ENCODE assay signal across 8 cellular contexts in genomic region chr1:227788279-227789041, GRCh38. TPM values are rescaled to one million over a fixed set of nuclear protein-coding genes. Genes with fewer than 3 reads are reported as not detected.
A peak's percentile ranks its signal among the peaks of the same experiment; 100 is the strongest.
DNase-seq lines count a peak whose midpoint lies in the region; ATAC-seq, FAIRE-seq and TF ChIP-seq lines count a peak whose summit lies in the region.

No MANE protein-coding gene starts in this region.

- H3K9me1 ChIP-seq in keratinocyte (ENCODE audit: control insufficient read depth, extremely low read depth, insufficient read depth, low read length), result no peaks in the 10 kb centered on the region

- peak overlapping the region; percentile 86 for H2AFZ ChIP-seq in keratinocyte (ENCODE audit: control insufficient read depth, low read length)

- no peaks in the 10 kb centered on the region for H3K36me3 ChIP-seq in keratinocyte (ENCODE audit: control insufficient read depth in 2 of 2, extremely low read depth in 1 of 2, insufficient read depth in 2 of 2, low read length in 2 of 2)

- peak overlapping the region; percentile 86 for H3K4me2 ChIP-seq in keratinocyte (ENCODE audit: control insufficient read depth, extremely low read depth, insufficient read depth, low read depth, low read length)

- no peak for FAIRE-seq in keratinocyte (lab: Jason Lieb, UNC)

- DNase-seq in DMS153 treated with DMSO at 0.1 percent for 48 hours (lab: John Stamatoyannopoulos, UW; ENCODE audit: unreplicated experiment) (peak; percentile 80), NOMO-1 treated with DMSO at 0.1 percent for 48 hours (lab: John Stamatoyannopoulos, UW; ENCODE audit: unreplicated experiment) (peak; percentile 56), astrocyte of the cerebellum (ENCODE audit: low read depth) (no peak), keratinocyte (ENCODE audit: low read depth, low spot score) (no peak), NCI-H2107 (lab: John Stamatoyannopoulos, UW) (no peak)
- DNase-seq in stimulated activated CD4-positive, alpha-beta T cell treated with anti-CD3 and anti-CD28 coated beads, Interleukin-4, amount 100 ng/mL, for 24 hours, result peak; percentile 65

- H4K20me1 ChIP-seq in keratinocyte (ENCODE audit: control insufficient read depth, extremely low read depth, insufficient read depth, low read length), result no peaks in the 10 kb centered on the region

- in situ Hi-C loops in astrocyte of the cerebellum (cut with HindIII; ENCODE audit: low sequenced_read_pairs), result no loop called here

- no peak for TF ChIP-seq CTCF in astrocyte of the cerebellum (IDR thresholded peaks at IDR 0.05; ENCODE audit: low read depth, low read length, missing control alignments)
- TF ChIP-seq CTCF in keratinocyte (optimal IDR thresholded peaks at IDR 0.05 in 1 of 3, IDR thresholded peaks at IDR 0.05 in 1 of 3, conservative IDR thresholded peaks at IDR 0.05 in 1 of 3; ENCODE audit: extremely low read depth in 1 of 3, insufficient read depth in 2 of 3, low read length in 3 of 3), result no peak

- H3K27ac ChIP-seq in keratinocyte (ENCODE audit: control insufficient read depth, insufficient read depth, low read length), result peak overlapping the region; percentile 20

- peaks cover 6% of the 10 kb centered on the region for H3K4me1 ChIP-seq in keratinocyte (ENCODE audit: control insufficient read depth, extremely low read depth, insufficient read depth, low read length)

- no peaks in the 10 kb centered on the region for H3K79me2 ChIP-seq in keratinocyte (ENCODE audit: control insufficient read depth, insufficient read depth, low read length)

- H3K27me3 ChIP-seq in keratinocyte (ENCODE audit: control insufficient read depth, extremely low read depth, insufficient read depth, low read length), result peaks cover 4% of the 10 kb centered on the region

- peak; percentile 48 for ATAC-seq in GM19438 (IDR thresholded peaks at IDR 0.05; ENCODE audit: low read depth, unreplicated experiment)
- ATAC-seq in HG03432 (IDR thresholded peaks at IDR 0.05; ENCODE audit: unreplicated experiment), result peak; percentile 65

- no peaks in the 10 kb centered on the region for H3K9me3 ChIP-seq in keratinocyte (ENCODE audit: control insufficient read depth, low read depth, low read length)

- H3K9ac ChIP-seq in keratinocyte (ENCODE audit: control insufficient read depth, extremely low read depth, insufficient read depth, low read length), result peak overlapping the region; percentile 71

- dilution Hi-C loops in keratinocyte (cut with MboI; ENCODE audit: extremely low pct_ligation_motif_present, low sequenced_read_pairs), result no loop called here

- H3K4me3 ChIP-seq in astrocyte of the cerebellum (ENCODE audit: low read depth, low read length), result peak overlapping the region; percentile 64
- peak overlapping the region; percentile 58 to 69 (median 67) for H3K4me3 ChIP-seq in keratinocyte (ENCODE audit: control insufficient read depth in 2 of 3, extremely low read depth in 1 of 3, insufficient read depth in 2 of 3, low read depth in 1 of 3, low read length in 3 of 3)

RNA-seq across cellular contexts. Expression of gene PRSS38, which starts 27.0 kb away (rescaled TPM):
- polyA plus RNA-seq in keratinocyte, result not detected in 3 replicates
- not detected for polyA plus RNA-seq in keratinocyte (2011; ENCODE audit: low read depth)
- not detected in 2 replicates for polyA plus RNA-seq in keratinocyte (2011; cell fraction: cytosol; rRNA removed)
- not detected in 2 replicates for polyA plus RNA-seq in keratinocyte (2011; cell fraction: nucleus; rRNA removed)
- polyA plus RNA-seq in keratinocyte (2012; ENCODE audit: low replicate concordance), result not detected in 2 replicates
- polyA minus RNA-seq in keratinocyte, result not detected in 3 replicates
- not detected for polyA minus RNA-seq in keratinocyte (2011; cell fraction: cytosol; rRNA and poly(A)+ RNA removed)
- polyA minus RNA-seq in keratinocyte (2011; cell fraction: nucleus; rRNA and poly(A)+ RNA removed), result not detected in 2 replicates

RNA-seq across cellular contexts. Expression of gene SNAP47, which starts 53.2 kb away (rescaled TPM):
- 19.3 to 30.4 TPM (median 24.8 TPM) in 3 replicates for polyA plus RNA-seq in keratinocyte
- 9.7 TPM for polyA plus RNA-seq in keratinocyte (2011; ENCODE audit: low read depth)
- 31.4 and 31.8 TPM in 2 replicates for polyA plus RNA-seq in keratinocyte (2011; cell fraction: cytosol; rRNA removed)
- polyA plus RNA-seq in keratinocyte (2011; cell fraction: nucleus; rRNA removed), result 21.6 and 23.4 TPM in 2 replicates
- 20.7 and 24.0 TPM in 2 replicates for polyA plus RNA-seq in keratinocyte (2012; ENCODE audit: low replicate concordance)
- 16.5 to 28.5 TPM (median 21.7 TPM) in 3 replicates for polyA minus RNA-seq in keratinocyte
- 18.0 TPM for polyA minus RNA-seq in keratinocyte (2011; cell fraction: cytosol; rRNA and poly(A)+ RNA removed)
- polyA minus RNA-seq in keratinocyte (2011; cell fraction: nucleus; rRNA and poly(A)+ RNA removed), result 9.7 and 15.4 TPM in 2 replicates

RNA-seq across cellular contexts. Expression of gene JMJD4, which starts 53.4 kb away (rescaled TPM):
- 17.1 to 25.0 TPM (median 19.5 TPM) in 3 replicates for polyA plus RNA-seq in keratinocyte
- polyA plus RNA-seq in keratinocyte (2011; ENCODE audit: low read depth), result 2.3 TPM
- polyA plus RNA-seq in keratinocyte (2011; cell fraction: cytosol; rRNA removed), result 13.0 and 19.4 TPM in 2 replicates
- polyA plus RNA-seq in keratinocyte (2011; cell fraction: nucleus; rRNA removed), result 21.4 and 23.2 TPM in 2 replicates
- polyA plus RNA-seq in keratinocyte (2012; ENCODE audit: low replicate concordance), result 5.9 and 20.5 TPM in 2 replicates
- 33.5 to 41.8 TPM (median 33.9 TPM) in 3 replicates for polyA minus RNA-seq in keratinocyte
- polyA minus RNA-seq in keratinocyte (2011; cell fraction: cytosol; rRNA and poly(A)+ RNA removed), result 28.2 TPM
- polyA minus RNA-seq in keratinocyte (2011; cell fraction: nucleus; rRNA and poly(A)+ RNA removed), result 20.1 and 22.4 TPM in 2 replicates

Comparison
In these comparisons a context has a peak if more than half of its experiments do, and no peak if none do; other contexts are left out.
1. DNase-seq: peak in DMS153 treated with DMSO at 0.1 percent for 48 hours (single experiment), NOMO-1 treated with DMSO at 0.1 percent for 48 hours (single experiment) and stimulated activated CD4-positive, alpha-beta T cell treated with anti-CD3 and anti-CD28 coated beads, Interleukin-4, amount 100 ng/mL, for 24 hours (single experiment); none in astrocyte of the cerebellum (single experiment), keratinocyte (single experiment) and NCI-H2107 (single experiment).